Comparison of ENCODE assay signal across 13 cellular contexts in genomic region chr7:363626-364025, GRCh38.
DNase-seq lines count a peak whose midpoint lies in the region; ATAC-seq, FAIRE-seq and TF ChIP-seq lines count a peak whose summit lies in the region.
"Had no signal": no experiment of that assay in that cellular context is flagged by ENCODE, and none has a peak within 500 bp of the region (broad histone marks: within the 10 kb centered on the region; RNA-seq: fewer than 3 reads in every experiment).

No MANE protein-coding gene starts in this region.

- peak; percentile 32 for DNase-seq in stimulated activated CD4-positive, alpha-beta T cell treated with anti-CD3 and anti-CD28 coated beads, Interleukin-15, amount 100 ng/mL, for 24 hours
- no peak for DNase-seq in stimulated activated CD4-positive, alpha-beta T cell treated with anti-CD3 and anti-CD28 coated beads, Interleukin-2, amount 100 ng/mL, for 24 hours
- DNase-seq in activated B cell treated with CpG ODN at 0.5 μM for 24 hours (no peak), left colon (peak; percentile 14 to 22), urothelium cell line (ENCODE audit: low spot score) (no peak), NCI-H82 treated with DMSO at 0.1 percent for 48 hours (lab: John Stamatoyannopoulos, UW; ENCODE audit: unreplicated experiment) (no peak)
- DNase-seq: HCEC 1CT, mesendoderm, NCI-H146, tibial artery had no signal

- no peak overlapping the region for H3K27ac Mint-ChIP-seq in activated B cell treated with CpG ODN at 0.5 μM for 24 hours

- H3K36me3 Mint-ChIP-seq in activated B cell treated with CpG ODN at 0.5 μM for 24 hours (ENCODE audit: low read depth), result no peaks in the 10 kb centered on the region

- H3K27me3 Mint-ChIP-seq in activated B cell treated with CpG ODN at 0.5 μM for 24 hours, result peaks cover 49% of the 10 kb centered on the region

- H3K4me1 Mint-ChIP-seq in activated B cell treated with CpG ODN at 0.5 μM for 24 hours, result peaks cover 52% of the 10 kb centered on the region

- peak overlapping the region; percentile 12 for H3K4me3 Mint-ChIP-seq in activated B cell treated with CpG ODN at 0.5 μM for 24 hours

- POLR2A ChIA-PET in activated B cell treated with CpG ODN at 0.5 μM for 24 hours (lab: Charles Lee), result no interaction called here

- no peak for TF ChIP-seq CTCF in activated B cell treated with CpG ODN at 0.5 μM for 24 hours (IDR thresholded peaks at IDR 0.05)

- CTCF ChIA-PET in activated B cell treated with CpG ODN at 0.5 μM for 24 hours (lab: Charles Lee), result no interaction called here

- intact Hi-C loops in activated B cell treated with CpG ODN at 0.5 μM for 24 hours (cut with micrococcal nuclease), result no loop called here
- intact Hi-C loops in left colon (cut with DNase I, micrococcal nuclease), result no loop called here

- ATAC-seq in activated B cell treated with CpG ODN at 0.5 μM for 24 hours (ENCODE audit: low read depth), result peak; percentile 59
- ATAC-seq in left colon, result no peak
- ATAC-seq in HG03196 (IDR thresholded peaks at IDR 0.05; ENCODE audit: unreplicated experiment), result no peak
- ATAC-seq in GM18867 (IDR thresholded peaks at IDR 0.05; ENCODE audit: unreplicated experiment), result no peak
- ATAC-seq: body of pancreas had no signal

- no peaks in the 10 kb centered on the region for H3K9me3 Mint-ChIP-seq in activated B cell treated with CpG ODN at 0.5 μM for 24 hours

- FAIRE-seq in urothelium cell line (lab: Jason Lieb, UNC), result peak; percentile 50

Comparison
In these comparisons a context has a peak if more than half of its experiments do, and no peak if none do; other contexts are left out.
1. DNase-seq: peak in stimulated activated CD4-positive, alpha-beta T cell treated with anti-CD3 and anti-CD28 coated beads, Interleukin-15, amount 100 ng/mL, for 24 hours (single experiment) and left colon (2 of 2); none in stimulated activated CD4-positive, alpha-beta T cell treated with anti-CD3 and anti-CD28 coated beads, Interleukin-2, amount 100 ng/mL, for 24 hours (0 of 2), activated B cell treated with CpG ODN at 0.5 μM for 24 hours (single experiment), urothelium cell line (single experiment) and NCI-H82 treated with DMSO at 0.1 percent for 48 hours (single experiment).